In the genomic region with DNA sequence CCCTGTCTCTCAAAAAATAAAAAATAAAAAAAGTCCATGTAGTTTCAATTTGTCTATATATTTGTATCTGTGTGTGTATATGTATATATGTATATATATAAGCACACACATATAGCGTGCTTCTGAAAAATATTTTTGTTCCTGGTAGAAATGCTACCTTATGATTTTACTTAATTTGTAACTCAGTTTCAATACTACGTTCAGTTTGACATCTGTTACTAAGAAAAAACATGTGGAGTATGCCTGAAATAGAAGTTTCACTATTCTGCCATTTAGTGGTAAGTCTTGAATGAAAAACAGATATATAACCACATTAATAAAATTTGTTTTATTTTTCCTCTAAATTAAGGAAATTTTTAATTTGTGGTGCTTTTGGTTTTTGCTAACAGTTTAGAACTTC, we compare ENCODE assay signal across 9 cellular contexts. TPM values are rescaled to one million over a fixed set of nuclear protein-coding genes. Genes with fewer than 3 reads are reported as not detected.
"Had no signal": no experiment of that assay in that cellular context is flagged by ENCODE, and none has a peak within 500 bp of the region (broad histone marks: within the 10 kb centered on the region; RNA-seq: fewer than 3 reads in every experiment).

No MANE protein-coding gene starts in this region.

- H3K27ac ChIP-seq: HL-60, KMS-11 had no signal

- DNase-seq: IMR-90, KBM-7, KG1 had no signal

- H3K4me3 ChIP-seq: K562 had no signal

- H3K9ac ChIP-seq: KMS-11 had no signal

- ATAC-seq: HepG2, K562 had no signal

- H3K4me2 ChIP-seq: KMS-11 had no signal

RNA-seq across cellular contexts. Expression of a gene that starts 14.2 kb away (rescaled TPM):
- total RNA-seq: HT-29 had no signal
- polyA plus RNA-seq: IgD-negative memory B cell, IMR-90 had no signal
